8 cellular contexts compared by ENCODE assay signal in genomic region chr7:77759294-77759889, GRCh38. TPM values are rescaled to one million over a fixed set of nuclear protein-coding genes. Genes with fewer than 3 reads are reported as not detected.
DNase-seq lines count a peak whose midpoint lies in the region; ATAC-seq and TF ChIP-seq lines count a peak whose summit lies in the region.

No MANE protein-coding gene starts in this region.

- peak overlapping the region; percentile 45 for H3K4me3 ChIP-seq in osteoblast (ENCODE audit: insufficient read depth, low read length)

- ATAC-seq in GM21381 (IDR thresholded peaks at IDR 0.05; ENCODE audit: unreplicated experiment): no peak

- no peak overlapping the region for H3K4me3 Mint-ChIP-seq in type B pancreatic cell

- no peaks in the 10 kb centered on the region for H3K4me1 ChIP-seq in osteoblast (ENCODE audit: insufficient read depth, low read length)

- H3K27me3 ChIP-seq in osteoblast (ENCODE audit: insufficient read depth, low read length): no peaks in the 10 kb centered on the region

- peak; percentile 81 for TF ChIP-seq CTCF in osteoblast (IDR thresholded peaks at IDR 0.05; ENCODE audit: extremely low read depth, low read depth, low read length)
- peak; percentile 94 for TF ChIP-seq CTCF in type B pancreatic cell (conservative IDR thresholded peaks at IDR 0.05)

- no peaks in the 10 kb centered on the region for H4K20me1 ChIP-seq in osteoblast (ENCODE audit: insufficient read depth, low read length)

- DNase-seq in GF-D8 (lab: John Stamatoyannopoulos, UW) (peak; percentile 22), KG1 (lab: John Stamatoyannopoulos, UW) (peak; percentile 42), RPMI8226 (peak; percentile 78), foreskin melanocyte (peak; percentile 50), osteoblast (ENCODE audit: insufficient read length, low spot score, missing footprints) (no peak), type B pancreatic cell (ENCODE audit: extremely low spot score, unreplicated experiment) (no peak)
- peak; percentile 79 for DNase-seq in activated effector memory CD4-positive, alpha-beta T cell treated with anti-CD3 and anti-CD28 coated beads, Interleukin-2, amount 50 U/mL, for 16 hours

- H3K4me2 ChIP-seq in osteoblast (ENCODE audit: insufficient read depth, low read length): peak overlapping the region; percentile 75

- H2AFZ ChIP-seq in osteoblast (ENCODE audit: low read length): peak overlapping the region; percentile 32

- peak overlapping the region; percentile 24 for H3K27ac ChIP-seq in osteoblast (ENCODE audit: low read depth, low read length)

- no peaks in the 10 kb centered on the region for H3K9me3 ChIP-seq in osteoblast (ENCODE audit: low read depth, low read length)

- no peaks in the 10 kb centered on the region for H3K9me3 Mint-ChIP-seq in type B pancreatic cell

- peaks cover 1% of the 10 kb centered on the region for H3K36me3 Mint-ChIP-seq in type B pancreatic cell

- no peaks in the 10 kb centered on the region for H3K36me3 ChIP-seq in osteoblast (ENCODE audit: insufficient read depth, low read length)

- H3K27me3 Mint-ChIP-seq in type B pancreatic cell: no peaks in the 10 kb centered on the region

- H3K27ac Mint-ChIP-seq in type B pancreatic cell: no peak overlapping the region

- H3K4me1 Mint-ChIP-seq in type B pancreatic cell (ENCODE audit: unreplicated experiment): peaks cover 8% of the 10 kb centered on the region

- peaks cover 38% of the 10 kb centered on the region for H3K79me2 ChIP-seq in osteoblast (ENCODE audit: insufficient read depth, low read length)

RNA-seq across cellular contexts. Expression of gene TMEM60, which starts 38.8 kb away (rescaled TPM):
- 20.3 and 20.6 TPM in 2 replicates for total RNA-seq in osteoblast
- total RNA-seq in type B pancreatic cell (ENCODE audit: low replicate concordance): 16.1 and 17.0 TPM in 2 replicates

RNA-seq across cellular contexts. Expression of gene PHTF2, which starts 39.2 kb away (rescaled TPM):
- total RNA-seq in osteoblast (28.6 and 31.5 TPM in 2 replicates), type B pancreatic cell (ENCODE audit: low replicate concordance) (11.5 and 18.6 TPM in 2 replicates)

Comparison
In these comparisons a context has a peak if more than half of its experiments do, and no peak if none do; other contexts are left out.
1. DNase-seq: peak in GF-D8 (single experiment), KG1 (single experiment), RPMI8226 (single experiment), activated effector memory CD4-positive, alpha-beta T cell treated with anti-CD3 and anti-CD28 coated beads, Interleukin-2, amount 50 U/mL, for 16 hours (single experiment) and foreskin melanocyte (single experiment); none in osteoblast (single experiment) and type B pancreatic cell (single experiment).